8 cellular contexts compared by ENCODE assay signal in the genomic region with DNA sequence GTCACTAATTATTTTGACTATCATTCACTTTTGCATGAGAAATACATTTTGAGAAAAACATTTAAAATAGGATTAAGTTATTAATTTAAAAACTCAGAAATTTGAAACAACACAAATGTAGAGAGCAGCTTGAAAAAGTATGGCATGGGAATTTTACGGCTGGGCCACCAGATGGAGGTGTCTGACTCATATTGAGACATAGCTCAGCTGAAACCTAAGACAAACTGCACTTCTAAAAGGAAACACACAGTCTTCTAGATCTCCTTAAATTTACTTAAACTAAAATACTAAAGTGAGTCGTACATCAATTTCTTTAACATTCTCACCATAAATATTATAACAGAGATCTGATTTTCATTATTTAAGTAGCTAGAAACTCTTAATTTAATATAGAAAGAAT. TPM values are rescaled to one million over a fixed set of nuclear protein-coding genes. Genes with fewer than 3 reads are reported as not detected.
DNase-seq lines count a peak whose midpoint lies in the region; ATAC-seq and TF ChIP-seq lines count a peak whose summit lies in the region.

No MANE protein-coding gene starts in this region.

- no peaks in the 10 kb centered on the region for H3K36me3 Mint-ChIP-seq in osteocyte (ENCODE audit: unreplicated experiment)

- ATAC-seq in GM21825 (IDR thresholded peaks at IDR 0.05; ENCODE audit: unreplicated experiment): no peak

- no peak overlapping the region for H3K4me3 ChIP-seq in choroid plexus epithelial cell (ENCODE audit: low read depth, low read length)

- H3K9me3 Mint-ChIP-seq in osteocyte (ENCODE audit: unreplicated experiment): no peaks in the 10 kb centered on the region

- no peak overlapping the region for H3K4me3 Mint-ChIP-seq in osteocyte (ENCODE audit: unreplicated experiment)

- peak; percentile 83 for TF ChIP-seq CTCF in choroid plexus epithelial cell (conservative IDR thresholded peaks at IDR 0.05; ENCODE audit: low read depth, low read length)
- TF ChIP-seq CTCF in osteocyte (IDR thresholded peaks at IDR 0.05): peak; percentile 86

- DNase-seq in ELR (ENCODE audit: low read depth) (peak; percentile 79), NCI-H69 (lab: John Stamatoyannopoulos, UW) (peak; percentile 49), choroid plexus epithelial cell (ENCODE audit: low read depth) (peak; percentile 94), osteocyte (ENCODE audit: extremely low spot score, unreplicated experiment) (no peak), KG1 (lab: John Stamatoyannopoulos, UW) (no peak), NCI-H2107 treated with DMSO at 0.1 percent for 48 hours (lab: John Stamatoyannopoulos, UW; ENCODE audit: unreplicated experiment) (no peak), mucosa of gallbladder (ENCODE audit: low spot score) (no peak)

- no peak overlapping the region for H3K27ac Mint-ChIP-seq in osteocyte (ENCODE audit: unreplicated experiment)

- no peaks in the 10 kb centered on the region for H3K27me3 Mint-ChIP-seq in osteocyte (ENCODE audit: unreplicated experiment)

- peaks cover 11% of the 10 kb centered on the region for H3K4me1 Mint-ChIP-seq in osteocyte (ENCODE audit: unreplicated experiment)

RNA-seq across cellular contexts. Expression of a gene that starts 41.9 kb away (rescaled TPM):
- total RNA-seq in osteocyte (287 and 349 TPM in 2 replicates), mucosa of gallbladder (22.4 TPM)

Comparison
In these comparisons a context has a peak if more than half of its experiments do, and no peak if none do; other contexts are left out.
1. DNase-seq: peak in ELR (single experiment), NCI-H69 (single experiment) and choroid plexus epithelial cell (single experiment); none in osteocyte (single experiment), KG1 (single experiment), NCI-H2107 treated with DMSO at 0.1 percent for 48 hours (single experiment) and mucosa of gallbladder (single experiment).
2. RNA of a gene that starts 41.9 kb away (total RNA-seq): 287 to 349 TPM in osteocyte; 22.4 TPM in mucosa of gallbladder (single experiment); every median in the first group is over 10 times any median in the second.